ENCODE assay signal across 9 cellular contexts in the genomic region with DNA sequence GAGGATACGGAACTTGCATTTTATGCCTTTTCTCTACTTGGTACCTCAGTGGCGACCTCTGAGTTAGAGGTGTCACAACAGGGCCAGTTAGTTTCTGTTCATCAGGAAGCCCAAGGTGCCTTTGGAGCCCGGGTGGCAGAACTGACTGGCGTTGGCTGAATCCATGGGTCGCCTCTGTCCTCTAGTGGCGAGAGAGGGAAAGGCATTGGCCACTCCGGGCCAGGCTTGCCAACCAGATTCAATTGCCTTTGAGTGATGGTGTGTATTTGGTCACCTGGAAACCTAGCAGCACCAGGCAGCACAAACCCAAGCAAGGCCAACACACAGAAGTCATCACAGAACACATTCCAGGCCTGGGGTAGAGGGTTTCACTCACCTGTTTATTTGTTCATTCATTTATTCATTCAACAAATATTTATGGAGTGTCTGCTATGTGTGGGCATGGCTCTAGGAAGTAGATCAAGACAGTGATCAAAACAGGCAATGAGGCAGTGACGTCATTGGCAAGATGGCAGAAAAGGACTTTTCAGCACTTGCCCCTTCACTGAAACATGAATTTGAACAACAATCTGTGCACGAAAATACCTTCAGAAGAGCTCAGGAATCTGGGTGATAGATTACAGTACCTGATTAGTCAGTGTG. TPM values are rescaled to one million over a fixed set of nuclear protein-coding genes. Genes with fewer than 3 reads are reported as not detected.
A peak's percentile ranks its signal among the peaks of the same experiment; 100 is the strongest.
DNase-seq lines count a peak whose midpoint lies in the region; ATAC-seq and TF ChIP-seq lines count a peak whose summit lies in the region.
"Had no signal": no experiment of that assay in that cellular context is flagged by ENCODE, and none has a peak within 500 bp of the region (broad histone marks: within the 10 kb centered on the region; RNA-seq: fewer than 3 reads in every experiment).

No MANE protein-coding gene starts in this region.

- no peaks in the 10 kb centered on the region for H3K4me1 Mint-ChIP-seq in naive thymus-derived CD4-positive, alpha-beta T cell

- no peaks in the 10 kb centered on the region for H4K20me1 ChIP-seq in fibroblast of lung (ENCODE audit: control insufficient read depth, extremely low read depth, insufficient read depth, low read length)

- H3K27ac Mint-ChIP-seq in naive thymus-derived CD4-positive, alpha-beta T cell: no peak overlapping the region

- no peak overlapping the region for H3K4me2 ChIP-seq in fibroblast of lung (ENCODE audit: extremely low read depth, insufficient read depth, low read length)

- H3K4me3 ChIP-seq in fibroblast of lung (replicated peaks in 1 of 4; ENCODE audit: control extremely low read depth in 1 of 4, insufficient read depth in 1 of 4, low read depth in 3 of 4, low read length in 4 of 4) (no peak overlapping the region), thyroid gland (replicated peaks in 1 of 3) (no peak overlapping the region)
- H3K4me3 ChIP-seq in naive thymus-derived CD4-positive, alpha-beta T cell (ENCODE audit: low read length): no peak overlapping the region

- DNase-seq in EH (ENCODE audit: low read depth) (peak; percentile 72), NCI-H2196 (lab: John Stamatoyannopoulos, UW; ENCODE audit: unreplicated experiment) (peak; percentile 66), fibroblast of lung (ENCODE audit: low read depth in 2 of 2) (peak; percentile 40 to 51), thyroid gland (peak; percentile 75 to 82)
- DNase-seq in activated CD4-positive, alpha-beta T cell treated with anti-CD3 and anti-CD28 coated beads, Interleukin-2, amount 50 U/mL, for 48 hours: peak; percentile 43 to 57
- peak in 2 of 9 donors; percentile 9 to 50 for DNase-seq in naive thymus-derived CD4-positive, alpha-beta T cell

- peaks cover 12 to 26% (median 24%) of the 10 kb centered on the region in 5 donors for H3K27me3 Mint-ChIP-seq in naive thymus-derived CD4-positive, alpha-beta T cell

- H3K9me3 ChIP-seq in fibroblast of lung (ENCODE audit: control insufficient read depth, insufficient read depth, low read depth, low read length): no peaks in the 10 kb centered on the region
- no peaks in the 10 kb centered on the region for H3K9me3 ChIP-seq in naive thymus-derived CD4-positive, alpha-beta T cell (ENCODE audit: control insufficient read depth in 2 of 3, low read length in 3 of 3)
- no peaks in the 10 kb centered on the region for H3K9me3 ChIP-seq in thyroid gland

- ATAC-seq in HG02642 (IDR thresholded peaks at IDR 0.05; ENCODE audit: poor library complexity, unreplicated experiment) (peak; percentile 60), GM19351 (IDR thresholded peaks at IDR 0.05; ENCODE audit: unreplicated experiment) (no peak)
- peak; percentile 50 for ATAC-seq in naive thymus-derived CD4-positive, alpha-beta T cell

- no peaks in the 10 kb centered on the region for H3K36me3 Mint-ChIP-seq in naive thymus-derived CD4-positive, alpha-beta T cell

- CTCF ChIA-PET in naive thymus-derived CD4-positive, alpha-beta T cell (lab: Charles Lee): no interaction called here

- intact Hi-C loops in naive thymus-derived CD4-positive, alpha-beta T cell (cut with micrococcal nuclease): loop anchor here (1.0 to 2.0 kb wide), 2 partner anchors 146 to 148 kb away; no protein-coding TSS in a partner anchor
- intact Hi-C loops in thyroid gland (cut with DNase I): loop anchor here (5.0 kb wide), 1 partner anchor 146 kb away; no protein-coding TSS in a partner anchor

- TF ChIP-seq POLR2A in thyroid gland (IDR thresholded peaks at IDR 0.05): no peak

- H3K9ac ChIP-seq in fibroblast of lung (ENCODE audit: insufficient read depth, low read length): no peak overlapping the region

- TF ChIP-seq CTCF in fibroblast of lung (conservative IDR thresholded peaks at IDR 0.05 in 1 of 2, IDR thresholded peaks at IDR 0.05 in 1 of 2; ENCODE audit: low read depth in 1 of 2, low read length in 2 of 2): peak; percentile 98 to 99
- peak; percentile 82 to 99 (median 94) for TF ChIP-seq CTCF in thyroid gland (IDR thresholded peaks at IDR 0.05)

- no peak overlapping the region for H3K27ac ChIP-seq in fibroblast of lung (ENCODE audit: insufficient read depth, low read length)
- H3K27ac ChIP-seq in naive thymus-derived CD4-positive, alpha-beta T cell (ENCODE audit: low read depth, low read length): no peak overlapping the region
- no peak overlapping the region for H3K27ac ChIP-seq in thyroid gland

- no peaks in the 10 kb centered on the region for H3K27me3 ChIP-seq in fibroblast of lung (ENCODE audit: control insufficient read depth, insufficient read depth, low read length)
- no peaks in the 10 kb centered on the region for H3K27me3 ChIP-seq in naive thymus-derived CD4-positive, alpha-beta T cell (ENCODE audit: control insufficient read depth in 2 of 2, insufficient read depth in 2 of 2, low read length in 2 of 2)
- no peaks in the 10 kb centered on the region for H3K27me3 ChIP-seq in thyroid gland

- H3K9me3 Mint-ChIP-seq in naive thymus-derived CD4-positive, alpha-beta T cell: peaks cover 0 to 1% (median 0%) of the 10 kb centered on the region in 11 donors

- no peaks in the 10 kb centered on the region for H3K79me2 ChIP-seq in fibroblast of lung (ENCODE audit: control insufficient read depth, insufficient read depth, low read length)

- H3K4me3 Mint-ChIP-seq in naive thymus-derived CD4-positive, alpha-beta T cell: no peak overlapping the region

- H3K36me3 ChIP-seq in fibroblast of lung (ENCODE audit: control insufficient read depth, insufficient read depth, low read length): no peaks in the 10 kb centered on the region
- no peaks in the 10 kb centered on the region for H3K36me3 ChIP-seq in naive thymus-derived CD4-positive, alpha-beta T cell (ENCODE audit: control insufficient read depth in 2 of 3, insufficient read depth in 3 of 3, low read length in 3 of 3)
- H3K36me3 ChIP-seq in thyroid gland: no peaks in the 10 kb centered on the region

- H3K4me1 ChIP-seq in fibroblast of lung (ENCODE audit: control insufficient read depth, extremely low read depth, insufficient read depth, low read length) (no peaks in the 10 kb centered on the region), thyroid gland (no peaks in the 10 kb centered on the region)
- no peaks in the 10 kb centered on the region for H3K4me1 ChIP-seq in naive thymus-derived CD4-positive, alpha-beta T cell (ENCODE audit: control insufficient read depth in 2 of 2, insufficient read depth in 2 of 2, low read length in 2 of 2)

- POLR2A ChIA-PET in naive thymus-derived CD4-positive, alpha-beta T cell (lab: Charles Lee): no interaction called here

- H2AFZ ChIP-seq in fibroblast of lung (ENCODE audit: low read length): no peak overlapping the region

- 23 to 28% methylated on average over 8 to 9 of the region's 9 CpGs for WGBS in thyroid gland, 2 donors

RNA-seq across cellular contexts. Expression of a gene that starts 40.5 kb away (rescaled TPM):
- total RNA-seq in fibroblast of lung (not detected in 2 replicates), thyroid gland (1 to 10 TPM in 1 of 4 donors, under 1 TPM in 3; 0.40 to 1.0 (median 0.76) TPM)
- not detected in 2 replicates for polyA plus RNA-seq in fibroblast of lung
- not detected in 2 replicates for polyA plus RNA-seq in fibroblast of lung (2012)
- polyA minus RNA-seq in fibroblast of lung (ENCODE audit: low replicate concordance): not detected in 2 replicates
- total RNA-seq in naive thymus-derived CD4-positive, alpha-beta T cell: not detected
- not detected for polyA plus RNA-seq in naive thymus-derived CD4-positive, alpha-beta T cell
- total RNA-seq: activated CD8-positive, alpha-beta memory T cell treated with anti-CD3 and anti-CD28 coated beads for 36 hours had no signal
